ENCODE assay signal across 22 cellular contexts in the genomic region with DNA sequence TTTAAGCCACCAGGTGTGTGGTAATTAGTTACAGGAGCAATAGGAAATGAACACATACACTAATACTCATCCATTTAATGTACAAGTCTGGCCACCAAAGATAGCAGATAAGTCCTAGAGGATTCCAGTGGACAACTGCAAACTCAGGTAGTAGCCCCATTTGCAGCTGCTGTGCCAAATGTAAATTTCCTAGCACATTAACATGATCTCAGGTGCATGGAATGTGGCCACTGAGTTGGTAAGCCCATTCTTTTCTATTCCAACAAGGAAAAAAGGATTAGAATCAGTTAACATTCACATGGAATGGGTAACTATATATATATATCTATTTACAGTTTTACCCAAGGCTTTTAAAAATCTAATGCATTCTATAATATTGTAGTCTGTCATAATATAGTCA.
"Had no signal": no experiment of that assay in that cellular context is flagged by ENCODE, and none has a peak within 500 bp of the region (broad histone marks: within the 10 kb centered on the region; RNA-seq: fewer than 3 reads in every experiment).

No MANE protein-coding gene starts in this region.

- H3K27ac Mint-ChIP-seq: immature natural killer cell; natural killer cell; stimulated activated effector memory CD8-positive, alpha-beta T cell treated with anti-CD3 and anti-CD28 coated beads, Interleukin-12 subunit alpha, Interleukin-12 subunit beta, amount 100 ng/mL, for 72 hours had no signal

- DNase-seq: dermis blood vessel endothelial cell; effector memory CD4-positive, alpha-beta T cell; erythroblast; esophagus squamous epithelium; heart left ventricle; immature natural killer cell; islet precursor cell; kidney glomerular epithelial cell; left ventricle myocardium superior; lower lobe of right lung; natural killer cell; occipital lobe; ovary; right cardiac atrium; sigmoid colon; stimulated activated CD4-positive, alpha-beta T cell treated with anti-CD3 and anti-CD28 coated beads, Interleukin-2, amount 100 ng/mL, for 24 hours; stimulated activated CD4-positive, alpha-beta T cell treated with anti-CD3 and anti-CD28 coated beads, Interleukin-4, amount 100 ng/mL, for 24 hours; stimulated activated naive CD4-positive, alpha-beta T cell treated with Interleukin-2 at 50 U/mL for 16 hours; stomach; thyroid gland; trophoblast cell had no signal

- H3K36me3 Mint-ChIP-seq: immature natural killer cell; natural killer cell; stimulated activated effector memory CD8-positive, alpha-beta T cell treated with anti-CD3 and anti-CD28 coated beads, Interleukin-12 subunit alpha, Interleukin-12 subunit beta, amount 100 ng/mL, for 72 hours had no signal

- H3K9me3 Mint-ChIP-seq: natural killer cell; stimulated activated effector memory CD8-positive, alpha-beta T cell treated with anti-CD3 and anti-CD28 coated beads, Interleukin-12 subunit alpha, Interleukin-12 subunit beta, amount 100 ng/mL, for 72 hours had no signal

- H3K4me3 Mint-ChIP-seq: immature natural killer cell; natural killer cell; stimulated activated effector memory CD8-positive, alpha-beta T cell treated with anti-CD3 and anti-CD28 coated beads, Interleukin-12 subunit alpha, Interleukin-12 subunit beta, amount 100 ng/mL, for 72 hours had no signal

- H3K4me1 Mint-ChIP-seq: immature natural killer cell; natural killer cell; stimulated activated effector memory CD8-positive, alpha-beta T cell treated with anti-CD3 and anti-CD28 coated beads, Interleukin-12 subunit alpha, Interleukin-12 subunit beta, amount 100 ng/mL, for 72 hours had no signal
